Comparison of ENCODE assay signal across 9 cellular contexts in genomic region chrY:14523881-14524245, GRCh38. TPM values are rescaled to one million over a fixed set of nuclear protein-coding genes. Genes with fewer than 3 reads are reported as not detected.
A peak's percentile ranks its signal among the peaks of the same experiment; 100 is the strongest.
DNase-seq lines count a peak whose midpoint lies in the region; ATAC-seq and TF ChIP-seq lines count a peak whose summit lies in the region.
"Had no signal": no experiment of that assay in that cellular context is flagged by ENCODE, and none has a peak within 500 bp of the region (broad histone marks: within the 10 kb centered on the region; RNA-seq: fewer than 3 reads in every experiment).

No MANE protein-coding gene starts in this region.

- peak overlapping the region; percentile 80 for H3K27ac ChIP-seq in substantia nigra (ENCODE audit: low read depth, low read length, poor library complexity, severe bottlenecking)
- H3K27ac ChIP-seq: BLaER1 treated with 17β-estradiol and CSF1 and Interleukin-3, amounts not matched to agents 10 nM and 100 nM had no signal

- no peak overlapping the region for H3K27ac Mint-ChIP-seq in activated naive CD4-positive, alpha-beta T cell treated with anti-CD3 and anti-CD28 coated beads, Interleukin-2, amount 50 U/mL, for 72 hours

- H3K36me3 Mint-ChIP-seq in activated naive CD4-positive, alpha-beta T cell treated with anti-CD3 and anti-CD28 coated beads, Interleukin-2, amount 50 U/mL, for 72 hours: peaks cover 0 to 10% of the 10 kb centered on the region in 2 donors

- H3K4me3 ChIP-seq in LNCaP clone FGC (ENCODE audit: low read depth, low read length) (peak overlapping the region; percentile 71), foreskin fibroblast (ENCODE audit: low read depth in 1 of 2, low read length in 2 of 2) (peak overlapping the region; percentile 69 to 73)
- H3K4me3 ChIP-seq: BLaER1 treated with 17β-estradiol and CSF1 and Interleukin-3, amounts not matched to agents 10 nM and 100 nM had no signal

- TF ChIP-seq CTCF in LNCaP clone FGC (IDR thresholded peaks at IDR 0.05; ENCODE audit: control insufficient read depth, extremely low read depth, insufficient read depth): no peak
- TF ChIP-seq CTCF in foreskin fibroblast (IDR thresholded peaks at IDR 0.05; ENCODE audit: low read depth, low read length): no peak

- peak; percentile 21 for DNase-seq in activated naive CD4-positive, alpha-beta T cell treated with Interleukin-2 at 50 U/mL for 16 hours
- DNase-seq in activated naive CD4-positive, alpha-beta T cell treated with anti-CD3 and anti-CD28 coated beads, Interleukin-2, amount 50 U/mL, for 72 hours (ENCODE audit: low spot score in 2 of 2): no peak
- DNase-seq in LNCaP clone FGC (ENCODE audit: low read depth) (no peak), foreskin fibroblast (peak in 1 of 2 donors; percentile 36), substantia nigra (lab: John Stamatoyannopoulos, UW) (peak in 18 of 49 donors; percentile 0 to 56 (median 10))

- H3K9me3 Mint-ChIP-seq in activated naive CD4-positive, alpha-beta T cell treated with anti-CD3 and anti-CD28 coated beads, Interleukin-2, amount 50 U/mL, for 72 hours: peaks cover 4 to 6% of the 10 kb centered on the region in 2 donors

- no peak for ATAC-seq in activated naive CD4-positive, alpha-beta T cell treated with anti-CD3 and anti-CD28 coated beads, Interleukin-2, amount 50 U/mL, for 72 hours
- ATAC-seq in GM18909 (IDR thresholded peaks at IDR 0.05; ENCODE audit: poor library complexity, unreplicated experiment) (no peak), HG02870 (IDR thresholded peaks at IDR 0.05; ENCODE audit: unreplicated experiment) (no peak), HG03571 (IDR thresholded peaks at IDR 0.05; ENCODE audit: unreplicated experiment) (no peak)

RNA-seq across cellular contexts. Expression of gene NLGN4Y, which starts 0.5 kb away (rescaled TPM):
- under 1 TPM; 0.39 to 0.48 TPM for total RNA-seq in activated naive CD4-positive, alpha-beta T cell treated with anti-CD3 and anti-CD28 coated beads, Interleukin-2, amount 50 U/mL, for 72 hours
